Comparison of ENCODE assay signal across 12 cellular contexts in genomic region chr18:75276813-75277628, GRCh38.
A peak's percentile ranks its signal among the peaks of the same experiment; 100 is the strongest.
DNase-seq lines count a peak whose midpoint lies in the region; FAIRE-seq and TF ChIP-seq lines count a peak whose summit lies in the region.
"Had no signal": no experiment of that assay in that cellular context is flagged by ENCODE, and none has a peak within 500 bp of the region (broad histone marks: within the 10 kb centered on the region; RNA-seq: fewer than 3 reads in every experiment).

No MANE protein-coding gene starts in this region.

- no peaks in the 10 kb centered on the region for H3K27me3 ChIP-seq in bronchial epithelial cell (ENCODE audit: control insufficient read depth, insufficient read depth, low read length)

- H3K36me3 ChIP-seq in bronchial epithelial cell (ENCODE audit: control insufficient read depth, insufficient read depth, low read length) = no peaks in the 10 kb centered on the region

- peak; percentile 22 for DNase-seq in activated CD4-positive, alpha-beta T cell treated with anti-CD3 and anti-CD28 coated beads for 48 hours
- no peak for DNase-seq in activated CD4-positive, alpha-beta T cell treated with anti-CD3 and anti-CD28 coated beads, Interleukin-2, amount 50 U/mL, for 1 hour
- peak; percentile 27 for DNase-seq in HT1080 (ENCODE audit: low read depth)
- peak; percentile 8 for DNase-seq in bronchial epithelial cell (ENCODE audit: low read depth)
- peak; percentile 33 for DNase-seq in occipital lobe (lab: John Stamatoyannopoulos, UW)
- no peak for DNase-seq in OCI-M2 (lab: John Stamatoyannopoulos, UW; ENCODE audit: unreplicated experiment)
- DNase-seq in NCI-H2029 treated with DMSO at 0.1 percent for 48 hours (lab: John Stamatoyannopoulos, UW) = no peak
- DNase-seq in substantia nigra (lab: John Stamatoyannopoulos, UW) = no peak
- DNase-seq: amygdala, erythroblast, NCI-H345 had no signal

- no peak overlapping the region for H3K4me3 ChIP-seq in bronchial epithelial cell (ENCODE audit: low read depth, low read length)

- no peak overlapping the region for H3K27ac ChIP-seq in substantia nigra (ENCODE audit: low read depth, low read length, poor library complexity, severe bottlenecking)
- H3K27ac ChIP-seq: VCaP had no signal

- FAIRE-seq in bronchial epithelial cell (lab: Jason Lieb, UNC) = no peak

- TF ChIP-seq CTCF in bronchial epithelial cell (IDR thresholded peaks at IDR 0.05; ENCODE audit: insufficient read depth, low read length, severe bottlenecking) = no peak

Comparison
In these comparisons a context has a peak if more than half of its experiments do, and no peak if none do; other contexts are left out.
1. DNase-seq: peak in activated CD4-positive, alpha-beta T cell treated with anti-CD3 and anti-CD28 coated beads for 48 hours (single experiment), HT1080 (single experiment), bronchial epithelial cell (single experiment) and occipital lobe (single experiment); none in activated CD4-positive, alpha-beta T cell treated with anti-CD3 and anti-CD28 coated beads, Interleukin-2, amount 50 U/mL, for 1 hour (single experiment), OCI-M2 (single experiment), NCI-H2029 treated with DMSO at 0.1 percent for 48 hours (single experiment) and substantia nigra (0 of 49).